9 cellular contexts compared by ENCODE assay signal in the genomic region with DNA sequence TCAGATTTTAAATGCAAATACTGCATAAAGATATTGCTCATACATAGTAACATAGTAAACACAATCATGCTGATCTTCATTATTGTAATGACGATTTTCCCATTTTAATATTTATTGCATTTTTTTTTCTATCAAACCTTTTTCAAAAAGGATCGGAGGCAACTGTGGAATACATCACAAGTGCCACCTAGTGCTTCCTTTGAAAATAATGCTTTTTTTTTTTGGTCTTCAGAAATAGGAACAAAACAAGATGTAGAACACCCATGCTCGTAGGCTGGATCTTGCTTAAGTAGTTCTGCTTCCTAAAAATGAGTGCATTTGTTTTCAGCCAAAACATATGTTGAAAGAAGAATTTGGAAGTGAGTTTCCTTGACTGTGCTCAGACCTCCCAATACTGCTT. TPM values are rescaled to one million over a fixed set of nuclear protein-coding genes. Genes with fewer than 3 reads are reported as not detected.
DNase-seq lines count a peak whose midpoint lies in the region; ATAC-seq and TF ChIP-seq lines count a peak whose summit lies in the region.
"Had no signal": no experiment of that assay in that cellular context is flagged by ENCODE, and none has a peak within 500 bp of the region (broad histone marks: within the 10 kb centered on the region; RNA-seq: fewer than 3 reads in every experiment).

No MANE protein-coding gene starts in this region.

- H3K27me3 ChIP-seq in dorsolateral prefrontal cortex (peaks cover 0 to 5% (median 0%) of the 10 kb centered on the region in 45 donors), ovary (no peaks in the 10 kb centered on the region)

- no peak for TF ChIP-seq POLR2A in ovary (IDR thresholded peaks at IDR 0.05)

- no peak overlapping the region for H3K27ac Mint-ChIP-seq in osteocyte (ENCODE audit: unreplicated experiment)
- H3K27ac Mint-ChIP-seq in activated CD8-positive, alpha-beta memory T cell treated with anti-CD3 and anti-CD28 coated beads, Interleukin-2, amount 10 ng/mL, durations not matched to agents 7 days and 5 days: no peak overlapping the region

- H3K9me3 ChIP-seq in ovary: peaks cover 0 to 2% of the 10 kb centered on the region in 2 donors

- no peak for TF ChIP-seq EP300 in ovary (IDR thresholded peaks at IDR 0.05)

- H3K27ac ChIP-seq in dorsolateral prefrontal cortex (peak overlapping the region in 2 of 59 donors; percentile 7 to 24), ovary (no peak overlapping the region)
- H3K27ac ChIP-seq: epithelial cell of prostate had no signal

- no peaks in the 10 kb centered on the region for H3K36me3 ChIP-seq in ovary

- peak overlapping the region in 27 of 59 donors; percentile 1 to 42 (median 20) for H3K4me3 ChIP-seq in dorsolateral prefrontal cortex
- H3K4me3 ChIP-seq in ovary: no peak overlapping the region

- CTCF ChIA-PET in activated CD8-positive, alpha-beta memory T cell treated with anti-CD3 and anti-CD28 coated beads, Interleukin-2, amount 10 ng/mL, durations not matched to agents 7 days and 5 days (lab: Charles Lee): interaction anchor here (0.6 to 8.8 kb wide), 6 partner anchors 17 to 61 kb away, joined by 3 to 74 read pairs (median 4); partner anchors contain the start of gene GPR155

- DNase-seq in EH (ENCODE audit: low read depth) (peak; percentile 29), NCI-H2227 (lab: John Stamatoyannopoulos, UW; ENCODE audit: unreplicated experiment) (peak; percentile 35), dorsolateral prefrontal cortex (no peak), osteocyte (ENCODE audit: extremely low spot score, unreplicated experiment) (no peak), ovary (no peak), ureter (ENCODE audit: low spot score) (no peak), NCI-H226 (no peak)
- no peak for DNase-seq in activated CD8-positive, alpha-beta memory T cell treated with anti-CD3 and anti-CD28 coated beads, Interleukin-2, amount 10 ng/mL, durations not matched to agents 7 days and 5 days

- no peaks in the 10 kb centered on the region for H3K4me1 Mint-ChIP-seq in osteocyte (ENCODE audit: unreplicated experiment)
- H3K4me1 Mint-ChIP-seq in activated CD8-positive, alpha-beta memory T cell treated with anti-CD3 and anti-CD28 coated beads, Interleukin-2, amount 10 ng/mL, durations not matched to agents 7 days and 5 days: peaks cover 16% of the 10 kb centered on the region

- H3K36me3 Mint-ChIP-seq in osteocyte (ENCODE audit: unreplicated experiment): peaks cover 2% of the 10 kb centered on the region
- H3K36me3 Mint-ChIP-seq in activated CD8-positive, alpha-beta memory T cell treated with anti-CD3 and anti-CD28 coated beads, Interleukin-2, amount 10 ng/mL, durations not matched to agents 7 days and 5 days: no peaks in the 10 kb centered on the region

- H3K27me3 Mint-ChIP-seq in osteocyte (ENCODE audit: unreplicated experiment): peaks cover 54% of the 10 kb centered on the region
- H3K27me3 Mint-ChIP-seq in activated CD8-positive, alpha-beta memory T cell treated with anti-CD3 and anti-CD28 coated beads, Interleukin-2, amount 10 ng/mL, durations not matched to agents 7 days and 5 days: no peaks in the 10 kb centered on the region

- peaks cover 6% of the 10 kb centered on the region for H3K9me3 Mint-ChIP-seq in osteocyte (ENCODE audit: unreplicated experiment)
- no peaks in the 10 kb centered on the region for H3K9me3 Mint-ChIP-seq in activated CD8-positive, alpha-beta memory T cell treated with anti-CD3 and anti-CD28 coated beads, Interleukin-2, amount 10 ng/mL, durations not matched to agents 7 days and 5 days (ENCODE audit: low read depth)

- WGBS in ovary, 3 donors: 4 to 7% (median 7%) methylated on average over 3 of the region's 3 CpGs

- no peaks in the 10 kb centered on the region for H3K4me1 ChIP-seq in ovary (ENCODE audit: insufficient read depth)

- no peak for ATAC-seq in activated CD8-positive, alpha-beta memory T cell treated with anti-CD3 and anti-CD28 coated beads, Interleukin-2, amount 10 ng/mL, durations not matched to agents 7 days and 5 days

- no peak overlapping the region for H3K4me3 Mint-ChIP-seq in osteocyte (ENCODE audit: unreplicated experiment)
- no peak overlapping the region for H3K4me3 Mint-ChIP-seq in activated CD8-positive, alpha-beta memory T cell treated with anti-CD3 and anti-CD28 coated beads, Interleukin-2, amount 10 ng/mL, durations not matched to agents 7 days and 5 days

- intact Hi-C loops in dorsolateral prefrontal cortex (cut with DNase I) (no loop called here), ovary (cut with DNase I) (loop anchor here in 1 of 4 donors (10.0 kb wide), 1 partner anchor 58 kb away; no protein-coding TSS in a partner anchor)

- TF ChIP-seq CTCF in dorsolateral prefrontal cortex (IDR thresholded peaks at IDR 0.05 in 54 of 56, conservative IDR thresholded peaks at IDR 0.05 in 2 of 56; ENCODE audit: low read depth in 1 of 56, partially characterized antibody in 56 of 56) (peak in 52 of 56 donors; percentile 26 to 72 (median 50)), osteocyte (IDR thresholded peaks at IDR 0.05) (peak; percentile 49), ovary (IDR thresholded peaks at IDR 0.05) (peak in 1 of 3 donors; percentile 18)

RNA-seq across cellular contexts. Expression of gene GPR155, which starts 35.7 kb away (rescaled TPM):
- total RNA-seq in dorsolateral prefrontal cortex: 10 to 100 TPM; 25.0 to 72.0 (median 49.8) TPM
- total RNA-seq in osteocyte: 5.2 and 6.2 TPM in 2 replicates
- 1 to 10 TPM; 2.5 to 5.4 (median 3.9) TPM for total RNA-seq in ovary
- polyA plus RNA-seq in ovary: 1 to 10 TPM; 1.9 to 7.2 TPM
- total RNA-seq in ureter: 5.5 TPM
- 10 to 100 TPM in 1 of 2 experiments, 1 to 10 TPM in 1; 7.1 to 13.5 TPM for total RNA-seq in activated CD8-positive, alpha-beta memory T cell treated with anti-CD3 and anti-CD28 coated beads, Interleukin-2, amount 10 ng/mL, durations not matched to agents 7 days and 5 days

Comparison
In these comparisons a context has a peak if more than half of its experiments do, and no peak if none do; other contexts are left out.
1. DNase-seq: peak in EH (single experiment) and NCI-H2227 (single experiment); none in dorsolateral prefrontal cortex (0 of 10), osteocyte (single experiment), ovary (0 of 5), ureter (single experiment), NCI-H226 (single experiment) and activated CD8-positive, alpha-beta memory T cell treated with anti-CD3 and anti-CD28 coated beads, Interleukin-2, amount 10 ng/mL, durations not matched to agents 7 days and 5 days (single experiment).